Comparison of ENCODE assay signal across 14 cellular contexts in genomic region chr12:122866950-122867607, GRCh38. TPM values are rescaled to one million over a fixed set of nuclear protein-coding genes. Genes with fewer than 3 reads are reported as not detected.
DNase-seq lines count a peak whose midpoint lies in the region; ATAC-seq and TF ChIP-seq lines count a peak whose summit lies in the region.
"Had no signal": no experiment of that assay in that cellular context is flagged by ENCODE, and none has a peak within 500 bp of the region (broad histone marks: within the 10 kb centered on the region; RNA-seq: fewer than 3 reads in every experiment).

No MANE protein-coding gene starts in this region.

- H2AFZ ChIP-seq in neural cell (ENCODE audit: low read depth, low read length) (no peak overlapping the region), hepatocyte (no peak overlapping the region)

- TF ChIP-seq CTCF in neural cell (IDR thresholded peaks at IDR 0.05; ENCODE audit: poor library complexity, severe bottlenecking) (no peak), upper lobe of right lung (IDR thresholded peaks at IDR 0.05) (no peak), hepatocyte (IDR thresholded peaks at IDR 0.05; ENCODE audit: poor library complexity) (no peak)

- H3K36me3 ChIP-seq in neural cell (ENCODE audit: insufficient read depth, low read length) = no peaks in the 10 kb centered on the region
- peaks cover 58% of the 10 kb centered on the region for H3K36me3 ChIP-seq in upper lobe of right lung
- H3K36me3 ChIP-seq in hepatocyte (replicated peaks; ENCODE audit: insufficient read depth, low read depth) = no peaks in the 10 kb centered on the region
- H3K36me3 ChIP-seq: ovary had no signal

- H3K9ac ChIP-seq in neural cell (ENCODE audit: low read length) = no peak overlapping the region

- H3K9me3 ChIP-seq in neural cell (ENCODE audit: low read length) (no peaks in the 10 kb centered on the region), upper lobe of right lung (no peaks in the 10 kb centered on the region), hepatocyte (ENCODE audit: low read depth) (no peaks in the 10 kb centered on the region)
- H3K9me3 ChIP-seq: A549, ovary had no signal

- peaks cover 5% of the 10 kb centered on the region for H3F3A ChIP-seq in neural cell (ENCODE audit: insufficient read depth, low read length, poor library complexity, severe bottlenecking)

- no peaks in the 10 kb centered on the region for H3K27me3 ChIP-seq in neural cell (ENCODE audit: insufficient read depth, low read depth, low read length)
- H3K27me3 ChIP-seq in upper lobe of right lung = no peaks in the 10 kb centered on the region
- H3K27me3 ChIP-seq in hepatocyte = no peaks in the 10 kb centered on the region
- H3K27me3 ChIP-seq: ovary had no signal

- no peaks in the 10 kb centered on the region for H3K9me3 Mint-ChIP-seq in stimulated activated naive CD8-positive, alpha-beta T cell treated with anti-CD3 and anti-CD28 coated beads, Interleukin-15, amount 100 ng/mL, for 72 hours
- H3K9me3 Mint-ChIP-seq: activated T-cell treated with anti-CD3 and anti-CD28 coated beads, Interleukin-2, amount 50 U/mL, for 72 hours had no signal

- H3K4me2 ChIP-seq in neural cell (ENCODE audit: low read length) (no peak overlapping the region), hepatocyte (no peak overlapping the region)
- H3K4me2 ChIP-seq: A549 had no signal

- TF ChIP-seq RAD21 in neural cell (conservative IDR thresholded peaks at IDR 0.05) = no peak

- peaks cover 35% of the 10 kb centered on the region for H3K4me1 ChIP-seq in upper lobe of right lung
- peaks cover 28% of the 10 kb centered on the region for H3K4me1 ChIP-seq in hepatocyte (ENCODE audit: insufficient read depth)

- H3K4me3 Mint-ChIP-seq in stimulated activated naive CD8-positive, alpha-beta T cell treated with anti-CD3 and anti-CD28 coated beads, Interleukin-15, amount 100 ng/mL, for 72 hours = no peak overlapping the region

- H3K79me2 ChIP-seq in neural cell (replicated peaks; ENCODE audit: insufficient read depth, low read length) (peaks cover 14% of the 10 kb centered on the region), hepatocyte (peaks cover 27% of the 10 kb centered on the region)

- no peak for TF ChIP-seq EP300 in neural cell (conservative IDR thresholded peaks at IDR 0.05; ENCODE audit: poor library complexity, severe bottlenecking)

- H3K27me3 Mint-ChIP-seq in stimulated activated naive CD8-positive, alpha-beta T cell treated with anti-CD3 and anti-CD28 coated beads, Interleukin-15, amount 100 ng/mL, for 72 hours = no peaks in the 10 kb centered on the region

- no peak overlapping the region for H3K27ac ChIP-seq in neural cell (ENCODE audit: low read length)
- H3K27ac ChIP-seq in upper lobe of right lung = no peak overlapping the region
- H3K27ac ChIP-seq in hepatocyte = no peak overlapping the region
- H3K27ac ChIP-seq: A549, ovary had no signal

- ATAC-seq in Right ventricle myocardium superior (ENCODE audit: poor library complexity) (peak; percentile 35), upper lobe of right lung (no peak), esophagus mucosa (no peak)
- ATAC-seq in stimulated activated naive CD8-positive, alpha-beta T cell treated with anti-CD3 and anti-CD28 coated beads, Interleukin-15, amount 100 ng/mL, for 72 hours = no peak
- ATAC-seq: activated CD4-positive, CD25-positive, alpha-beta regulatory T cell treated with anti-CD3 and anti-CD28 coated beads, Interleukin-2, amount 50 U/mL, for 24 hours; activated T-cell treated with anti-CD3 and anti-CD28 coated beads, Interleukin-2, amount 50 U/mL, for 72 hours had no signal

- H3K9me2 ChIP-seq in neural cell (ENCODE audit: insufficient read depth, low read length) = no peaks in the 10 kb centered on the region
- no peaks in the 10 kb centered on the region for H3K9me2 ChIP-seq in hepatocyte (replicated peaks; ENCODE audit: insufficient read depth)

- no peaks in the 10 kb centered on the region for H4K20me1 ChIP-seq in neural cell (ENCODE audit: insufficient read depth)
- peaks cover 3% of the 10 kb centered on the region for H4K20me1 ChIP-seq in hepatocyte (ENCODE audit: insufficient read depth, poor library complexity, severe bottlenecking)

- DNase-seq in activated T-cell treated with anti-CD3 and anti-CD28 coated beads, Interleukin-2, amount 50 U/mL, for 1 hour = peak; percentile 22
- DNase-seq in activated T-cell treated with anti-CD3 and anti-CD28 coated beads, Interleukin-2, amount 50 U/mL, for 48 hours = no peak
- DNase-seq in Right ventricle myocardium superior (peak; percentile 66), upper lobe of right lung (peak; percentile 53), hepatocyte (ENCODE audit: low spot score) (no peak)
- DNase-seq in stimulated activated naive CD8-positive, alpha-beta T cell treated with anti-CD3 and anti-CD28 coated beads, Interleukin-15, amount 100 ng/mL, for 72 hours = no peak
- DNase-seq: activated T-cell treated with anti-CD3 and anti-CD28 coated beads, Interleukin-2, amount 50 U/mL, for 72 hours; NCI-H1694; stimulated activated CD4-positive, alpha-beta T cell treated with anti-CD3 and anti-CD28 coated beads, Interleukin-4, amount 100 ng/mL, for 24 hours had no signal

- 98% methylated on average over 15 of the region's 36 CpGs for WGBS in hepatocyte (ENCODE audit: low lambda C conversion rate, missing lambda C conversion rate)

- intact Hi-C loops in Right ventricle myocardium superior (cut with DNase I) = no loop called here
- intact Hi-C loops in upper lobe of right lung (cut with DNase I) = no loop called here

- H3K27ac Mint-ChIP-seq in stimulated activated naive CD8-positive, alpha-beta T cell treated with anti-CD3 and anti-CD28 coated beads, Interleukin-15, amount 100 ng/mL, for 72 hours = peak overlapping the region in 1 of 2 donors; percentile 76
- H3K27ac Mint-ChIP-seq: activated T-cell treated with anti-CD3 and anti-CD28 coated beads, Interleukin-2, amount 50 U/mL, for 72 hours had no signal

- H3K4me3 ChIP-seq in neural cell (ENCODE audit: low read length) (no peak overlapping the region), upper lobe of right lung (no peak overlapping the region), hepatocyte (no peak overlapping the region)
- H3K4me3 ChIP-seq: A549, ovary had no signal

- peaks cover 34% of the 10 kb centered on the region for H3K4me1 Mint-ChIP-seq in stimulated activated naive CD8-positive, alpha-beta T cell treated with anti-CD3 and anti-CD28 coated beads, Interleukin-15, amount 100 ng/mL, for 72 hours

TF ChIP-seq in neural cell, 6 proteins besides CTCF, POLR2A, EP300 and RAD21:
- no peak for TF ChIP-seq SMC3 (conservative IDR thresholded peaks at IDR 0.05; ENCODE audit: poor library complexity)
- TF ChIP-seq POLR2AphosphoS5 (IDR thresholded peaks at IDR 0.05) = peak; percentile 21
- TF ChIP-seq REST (IDR thresholded peaks at IDR 0.05; ENCODE audit: borderline replicate concordance) = no peak
- TF ChIP-seq TAF1 (IDR thresholded peaks at IDR 0.05; ENCODE audit: low read depth) = no peak
- no peak for TF ChIP-seq EZH2 (IDR thresholded peaks at IDR 0.05; ENCODE audit: borderline replicate concordance, insufficient read depth, low read length, poor library complexity, severe bottlenecking)

RNA-seq across cellular contexts. Expression of gene VPS37B, which starts 28.8 kb away (rescaled TPM):
- total RNA-seq in Right ventricle myocardium superior (23.9 TPM), upper lobe of right lung (36.3 TPM), hepatocyte (23.5 and 24.7 TPM in 2 replicates), esophagus mucosa (51.4 TPM)
- polyA plus RNA-seq in neural cell (30.2 and 36.7 TPM in 2 replicates), hepatocyte (29.0 and 35.3 TPM in 2 replicates)
- polyA minus RNA-seq in neural cell = 44.3 and 46.3 TPM in 2 replicates

RNA-seq across cellular contexts. Expression of gene HIP1R, which starts 31.8 kb away (rescaled TPM):
- total RNA-seq in Right ventricle myocardium superior = 12.9 TPM
- polyA plus RNA-seq in neural cell = 270 and 297 TPM in 2 replicates
- polyA minus RNA-seq in neural cell = 112 and 136 TPM in 2 replicates
- 33.0 TPM for total RNA-seq in upper lobe of right lung
- 36.0 and 44.3 TPM in 2 replicates for total RNA-seq in hepatocyte
- polyA plus RNA-seq in hepatocyte = 31.8 and 33.1 TPM in 2 replicates
- total RNA-seq in esophagus mucosa = 26.4 TPM

Comparison
In these comparisons a context has a peak if more than half of its experiments do, and no peak if none do; other contexts are left out.
1. DNase-seq: peak in activated T-cell treated with anti-CD3 and anti-CD28 coated beads, Interleukin-2, amount 50 U/mL, for 1 hour (single experiment), Right ventricle myocardium superior (single experiment) and upper lobe of right lung (single experiment); none in activated T-cell treated with anti-CD3 and anti-CD28 coated beads, Interleukin-2, amount 50 U/mL, for 48 hours (0 of 2), hepatocyte (single experiment) and stimulated activated naive CD8-positive, alpha-beta T cell treated with anti-CD3 and anti-CD28 coated beads, Interleukin-15, amount 100 ng/mL, for 72 hours (0 of 2).